In genomic region chr12:32451816-32452215, GRCh38 we compare ENCODE assay signal across 23 cellular contexts. TPM values are rescaled to one million over a fixed set of nuclear protein-coding genes. Genes with fewer than 3 reads are reported as not detected.
DNase-seq lines count a peak whose midpoint lies in the region; ATAC-seq and TF ChIP-seq lines count a peak whose summit lies in the region.
"Had no signal": no experiment of that assay in that cellular context is flagged by ENCODE, and none has a peak within 500 bp of the region (broad histone marks: within the 10 kb centered on the region; RNA-seq: fewer than 3 reads in every experiment).

No MANE protein-coding gene starts in this region.

- H3K36me3 Mint-ChIP-seq in GM23338 (ENCODE audit: low read depth) (peaks cover 2% of the 10 kb centered on the region; the same call in 2 of the 3 replicates), endothelial cell (ENCODE audit: low read depth, unreplicated experiment) (no peaks in the 10 kb centered on the region)
- H3K36me3 Mint-ChIP-seq: CD4-positive, alpha-beta memory T cell had no signal

- H2AFZ ChIP-seq in GM23338: no peak overlapping the region
- H2AFZ ChIP-seq: GM23248 had no signal

- H3K27ac ChIP-seq in GM23338 (ENCODE audit: low read depth) (peak overlapping the region; percentile 50; the same call in 1 of the 2 replicates), HUES6 (ENCODE audit: low read depth, low read length) (peak overlapping the region; percentile 59; the same call in 1 of the 2 replicates), gastrocnemius medialis (peak overlapping the region in 3 of 4 donors; percentile 1 to 39 (median 4))
- no peak overlapping the region for H3K27ac ChIP-seq in effector memory CD4-positive, alpha-beta T cell (ENCODE audit: insufficient read depth, low read length, poor library complexity, severe bottlenecking)
- H3K27ac ChIP-seq: BLaER1 treated with 17β-estradiol and CSF1 and Interleukin-3, amounts not matched to agents 10 nM and 100 nM; GM23248; HL-60; KMS-11 had no signal

- H3K9ac ChIP-seq in HUES6 (ENCODE audit: low read length): no peak overlapping the region
- H3K9ac ChIP-seq: BLaER1 treated with 17β-estradiol and CSF1 and Interleukin-3, amounts not matched to agents 10 nM and 100 nM; GM23248; KMS-11; SK-N-SH had no signal

- H3K4me1 Mint-ChIP-seq in GM23338: peaks cover 73% of the 10 kb centered on the region
- H3K4me1 Mint-ChIP-seq in endothelial cell (ENCODE audit: unreplicated experiment): peaks cover 61% of the 10 kb centered on the region

- H3K4me1 ChIP-seq in GM23338 (ENCODE audit: insufficient read depth) (peaks cover 59% of the 10 kb centered on the region), HUES6 (ENCODE audit: control insufficient read depth, insufficient read depth, low read length) (peaks cover 65% of the 10 kb centered on the region), gastrocnemius medialis (peaks cover 16 to 30% of the 10 kb centered on the region in 2 donors)
- no peaks in the 10 kb centered on the region for H3K4me1 ChIP-seq in effector memory CD4-positive, alpha-beta T cell (ENCODE audit: control insufficient read depth, insufficient read depth, low read length, poor library complexity, severe bottlenecking)

- H3K36me3 ChIP-seq in GM23338 (ENCODE audit: insufficient read depth) (no peaks in the 10 kb centered on the region), HUES6 (ENCODE audit: control insufficient read depth, insufficient read depth, low read length) (no peaks in the 10 kb centered on the region), gastrocnemius medialis (no peaks in the 10 kb centered on the region)
- H3K36me3 ChIP-seq in effector memory CD4-positive, alpha-beta T cell (ENCODE audit: control insufficient read depth, insufficient read depth, low read length): no peaks in the 10 kb centered on the region
- H3K36me3 ChIP-seq: BLaER1 treated with 17β-estradiol and CSF1 and Interleukin-3, amounts not matched to agents 10 nM and 100 nM had no signal

- TF ChIP-seq POLR2A in gastrocnemius medialis (IDR thresholded peaks at IDR 0.05): no peak

- no peaks in the 10 kb centered on the region for H3K9me3 Mint-ChIP-seq in GM23338
- H3K9me3 Mint-ChIP-seq in endothelial cell (ENCODE audit: unreplicated experiment): no peaks in the 10 kb centered on the region
- H3K9me3 Mint-ChIP-seq: CD4-positive, alpha-beta memory T cell had no signal

- H3K79me2 ChIP-seq in GM23338 (replicated peaks; ENCODE audit: insufficient read depth): peaks cover 76% of the 10 kb centered on the region

- H3K9me2 ChIP-seq in GM23338 (ENCODE audit: insufficient read depth): no peaks in the 10 kb centered on the region
- H3K9me2 ChIP-seq: SK-N-SH had no signal

- no peak overlapping the region for H3K4me3 ChIP-seq in GM23338
- H3K4me3 ChIP-seq in HUES6 (ENCODE audit: low read depth, low read length): no peak overlapping the region
- no peak overlapping the region for H3K4me3 ChIP-seq in gastrocnemius medialis
- H3K4me3 ChIP-seq in effector memory CD4-positive, alpha-beta T cell (ENCODE audit: insufficient read depth, low read depth, low read length, poor library complexity, severe bottlenecking): no peak overlapping the region
- H3K4me3 ChIP-seq: BLaER1 treated with 17β-estradiol and CSF1 and Interleukin-3, amounts not matched to agents 10 nM and 100 nM; GM23248 had no signal

- no peaks in the 10 kb centered on the region; the same call in 1 of the 2 replicates for H3F3A ChIP-seq in GM23338 (replicated peaks; ENCODE audit: low read depth)

- DNase-seq in GM23338 (ENCODE audit: low spot score): no peak
- no peak for DNase-seq in endothelial cell (ENCODE audit: low spot score)
- no peak for DNase-seq in gastrocnemius medialis
- DNase-seq in NCI-H187 treated with DMSO at 0.1 percent for 48 hours (lab: John Stamatoyannopoulos, UW): no peak
- no peak for DNase-seq in effector memory CD4-positive, alpha-beta T cell
- DNase-seq in UCSD-AML1 (lab: John Stamatoyannopoulos, UW; ENCODE audit: unreplicated experiment): no peak
- DNase-seq: Calu3; CD4-positive, alpha-beta memory T cell; DMS153; GM23248; HCEC 1CT; IMR-90; NCI-H1694 treated with DMSO at 0.1 percent for 48 hours; NCI-H446; NCI-H526 treated with DMSO at 0.1 percent for 48 hours; PC-3; RPMI8226; SIG-M5; SK-N-SH had no signal

- H3K4me2 ChIP-seq in GM23338: 0 out of 2 replicates have a peak overlapping the region, but pooled peaks have one; percentile 5
- H3K4me2 ChIP-seq: KMS-11, SK-N-SH had no signal

- H3K4me3 Mint-ChIP-seq in GM23338: no peak overlapping the region; the same call in 2 of the 3 replicates
- H3K4me3 Mint-ChIP-seq in endothelial cell (ENCODE audit: unreplicated experiment): no peak overlapping the region
- H3K4me3 Mint-ChIP-seq: CD4-positive, alpha-beta memory T cell had no signal

- in situ Hi-C loops in gastrocnemius medialis (cut with MboI; ENCODE audit: low sequenced_read_pairs in 4 of 4): loop anchor here in 3 of 4 donors (5.0 to 25.0 kb wide), 4 partner anchors 85 to 220 kb away; no protein-coding TSS in a partner anchor

- H3K27ac Mint-ChIP-seq in GM23338 (peak overlapping the region; percentile 92), endothelial cell (ENCODE audit: unreplicated experiment) (peak overlapping the region; percentile 72)
- H3K27ac Mint-ChIP-seq: CD4-positive, alpha-beta memory T cell had no signal

- H4K20me1 ChIP-seq in GM23338 (replicated peaks; ENCODE audit: insufficient read depth): no peaks in the 10 kb centered on the region
- H4K20me1 ChIP-seq: BLaER1 treated with 17β-estradiol and CSF1 and Interleukin-3, amounts not matched to agents 10 nM and 100 nM had no signal

- no peaks in the 10 kb centered on the region for H3K9me3 ChIP-seq in HUES6 (ENCODE audit: control insufficient read depth, insufficient read depth, low read depth, low read length)
- no peaks in the 10 kb centered on the region for H3K9me3 ChIP-seq in gastrocnemius medialis
- no peaks in the 10 kb centered on the region for H3K9me3 ChIP-seq in effector memory CD4-positive, alpha-beta T cell (ENCODE audit: control insufficient read depth, low read length)
- H3K9me3 ChIP-seq: BLaER1 treated with 17β-estradiol and CSF1 and Interleukin-3, amounts not matched to agents 10 nM and 100 nM; SK-N-SH had no signal

- TF ChIP-seq CTCF in GM23338 (conservative IDR thresholded peaks at IDR 0.05; ENCODE audit: low read depth in 2 of 2): no peak
- TF ChIP-seq CTCF in endothelial cell (IDR thresholded peaks at IDR 0.05; ENCODE audit: unreplicated experiment): no peak
- TF ChIP-seq CTCF in gastrocnemius medialis (IDR thresholded peaks at IDR 0.05 in 4 of 5, conservative IDR thresholded peaks at IDR 0.05 in 1 of 5): no peak

- H3K27me3 ChIP-seq in GM23338 (ENCODE audit: insufficient read depth) (no peaks in the 10 kb centered on the region), HUES6 (ENCODE audit: control insufficient read depth, insufficient read depth, low read length) (no peaks in the 10 kb centered on the region), gastrocnemius medialis (no peaks in the 10 kb centered on the region)
- H3K27me3 ChIP-seq in effector memory CD4-positive, alpha-beta T cell (replicated peaks; ENCODE audit: control insufficient read depth, insufficient read depth, low read length, poor library complexity, severe bottlenecking): no peaks in the 10 kb centered on the region
- H3K27me3 ChIP-seq: BLaER1 treated with 17β-estradiol and CSF1 and Interleukin-3, amounts not matched to agents 10 nM and 100 nM had no signal

- ATAC-seq in GM23338 (no peak), gastrocnemius medialis (no peak)
- ATAC-seq: PC-3 had no signal

- peaks cover 4% of the 10 kb centered on the region for H3K27me3 Mint-ChIP-seq in GM23338 (ENCODE audit: insufficient read depth, low read depth, poor library complexity)
- peaks cover 5% of the 10 kb centered on the region for H3K27me3 Mint-ChIP-seq in endothelial cell (ENCODE audit: unreplicated experiment)

- intact Hi-C loops in gastrocnemius medialis (cut with DNase I; ENCODE audit: low total_unique reads): loop anchor here (10.0 kb wide), 1 partner anchor 87 kb away; no protein-coding TSS in a partner anchor

TF ChIP-seq in GM23338, 12 proteins besides CTCF, POLR2A, EP300 and RAD21 (continues in another document):
- TF ChIP-seq POLR2AphosphoS5 (IDR thresholded peaks at IDR 0.05; ENCODE audit: low read depth) (no peak), ETS1 (IDR thresholded peaks at IDR 0.05) (no peak), ZNF114 (CRISPR knock-in tag; IDR thresholded peaks at IDR 0.05) (no peak), JUNB (IDR thresholded peaks at IDR 0.05; ENCODE audit: unreplicated experiment) (no peak)

RNA-seq across cellular contexts. Expression of gene FGD4, which starts 52.5 kb away (rescaled TPM):
- total RNA-seq in GM23338 (2014; rRNA removed; shearing (Covaris generic)): 48.6 and 54.3 TPM in 2 replicates
- polyA plus RNA-seq in GM23338 (2016; fragmentation: Nextera tagmentation; extraction: Ambion mirVana): 16.9 and 24.3 TPM in 2 replicates
- total RNA-seq in endothelial cell (ENCODE audit: unreplicated experiment): 17.2 TPM
- total RNA-seq in gastrocnemius medialis: 10 to 100 TPM; 18.8 to 60.3 (median 40.8) TPM
